In the genomic region with DNA sequence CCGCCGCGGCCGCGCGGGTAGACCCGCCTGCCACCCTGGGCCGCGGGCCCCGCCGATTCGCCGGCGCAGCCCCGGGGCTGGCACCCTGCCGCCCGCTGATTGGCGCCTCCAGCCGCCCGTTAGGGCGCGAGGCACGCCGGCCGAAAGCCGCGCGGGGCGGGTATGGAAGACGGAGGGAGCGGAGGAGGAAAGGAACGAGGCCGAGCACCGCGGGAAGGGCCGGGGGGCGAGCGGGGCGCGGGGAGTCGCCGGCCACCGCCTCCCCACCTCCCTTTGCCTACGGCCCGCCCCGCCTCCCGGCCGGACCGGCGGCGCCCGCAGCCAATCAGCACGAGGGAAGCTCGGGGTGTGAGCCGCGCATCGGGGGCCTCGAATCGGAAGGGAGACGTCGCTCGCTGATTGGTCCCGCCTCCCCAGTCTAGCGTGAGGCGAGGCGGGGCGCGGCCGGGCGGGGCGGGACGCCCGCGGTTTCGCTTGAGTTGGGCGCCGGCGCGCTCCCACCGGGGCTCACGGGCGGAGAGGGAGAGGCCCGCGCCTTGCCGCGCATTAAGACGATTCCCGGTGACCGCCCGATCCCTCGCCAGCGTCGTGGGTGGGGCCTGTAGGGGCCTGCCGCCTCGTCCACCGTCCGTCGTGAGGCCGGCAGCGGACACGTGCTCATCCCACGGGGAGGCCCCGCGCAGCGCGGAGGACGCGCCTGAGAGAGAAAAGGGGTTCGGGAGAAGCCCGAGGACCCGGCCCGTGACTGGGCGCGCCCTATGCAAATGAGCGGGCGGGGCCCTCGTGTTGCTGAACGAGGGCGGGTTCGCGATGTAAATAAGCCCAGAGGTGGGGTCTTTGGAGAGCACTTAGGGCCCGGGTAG, we compare ENCODE assay signal across 8 cellular contexts. TPM values are rescaled to one million over a fixed set of nuclear protein-coding genes. Genes with fewer than 3 reads are reported as not detected.
A peak's percentile ranks its signal among the peaks of the same experiment; 100 is the strongest.
DNase-seq lines count a peak whose midpoint lies in the region; TF ChIP-seq lines count a peak whose summit lies in the region.

No MANE protein-coding gene starts in this region.

- peak overlapping the region; percentile 96 for H2AFZ ChIP-seq in mesenchymal stem cell (ENCODE audit: low read depth, low read length)

- H2BK5ac ChIP-seq in mesenchymal stem cell (ENCODE audit: low read depth, low read length, poor library complexity, severe bottlenecking), result peak overlapping the region; percentile 98

- peak overlapping the region in 1 of 2 experiments; percentile 96 for H2BK12ac ChIP-seq in mesenchymal stem cell (ENCODE audit: low read length in 2 of 2)

- peaks cover 30% of the 10 kb centered on the region for H3K4me1 ChIP-seq in effector memory CD4-positive, alpha-beta T cell (ENCODE audit: control insufficient read depth, insufficient read depth, low read length, poor library complexity, severe bottlenecking)
- peaks cover 1% of the 10 kb centered on the region for H3K4me1 ChIP-seq in mesenchymal stem cell (ENCODE audit: control insufficient read depth, insufficient read depth, low read depth, low read length)

- H3K18ac ChIP-seq in mesenchymal stem cell (ENCODE audit: low read depth in 1 of 2, low read length in 2 of 2), result peak overlapping the region; percentile 98 to 100

- WGBS in mesenchymal stem cell, result under 1% methylated on average over 70 of the region's 122 CpGs

- H2AK5ac ChIP-seq in mesenchymal stem cell (ENCODE audit: low read length, severe bottlenecking), result no peak overlapping the region

- peak overlapping the region; percentile 100 for H4K8ac ChIP-seq in mesenchymal stem cell (ENCODE audit: low read length)

- peak overlapping the region in 1 of 2 experiments; percentile 97 for H3K14ac ChIP-seq in mesenchymal stem cell (ENCODE audit: low read length in 2 of 2)

- peak overlapping the region; percentile 69 for H3K4me3 ChIP-seq in effector memory CD4-positive, alpha-beta T cell (ENCODE audit: insufficient read depth, low read depth, low read length, poor library complexity, severe bottlenecking)
- H3K4me3 ChIP-seq in mesenchymal stem cell (ENCODE audit: insufficient read depth in 1 of 2, low read depth in 1 of 2, low read length in 2 of 2), result peak overlapping the region; percentile 78 to 98

- peak overlapping the region; percentile 97 for H3K9ac ChIP-seq in mesenchymal stem cell (ENCODE audit: low read length)

- peak overlapping the region; percentile 90 for H3K27ac ChIP-seq in effector memory CD4-positive, alpha-beta T cell (ENCODE audit: insufficient read depth, low read length, poor library complexity, severe bottlenecking)
- H3K27ac ChIP-seq in mesenchymal stem cell (ENCODE audit: low read length, poor library complexity, severe bottlenecking), result peak overlapping the region; percentile 69

- H4K91ac ChIP-seq in mesenchymal stem cell (ENCODE audit: low read length), result peak overlapping the region; percentile 99

- H3K36me3 ChIP-seq in effector memory CD4-positive, alpha-beta T cell (ENCODE audit: control insufficient read depth, insufficient read depth, low read length), result no peaks in the 10 kb centered on the region
- H3K36me3 ChIP-seq in mesenchymal stem cell (ENCODE audit: control insufficient read depth in 1 of 2, insufficient read depth in 2 of 2, low read depth in 1 of 2, low read length in 2 of 2), result no peaks in the 10 kb centered on the region

- TF ChIP-seq CTCF in GM20000 (IDR thresholded peaks at IDR 0.05; ENCODE audit: extremely low read depth, missing control alignments), result no peak

- H3K4ac ChIP-seq in mesenchymal stem cell (ENCODE audit: low read depth in 1 of 2, low read length in 2 of 2), result peak overlapping the region; percentile 94 to 99

- no peaks in the 10 kb centered on the region for H3K79me1 ChIP-seq in mesenchymal stem cell (replicated peaks; ENCODE audit: low read length, poor library complexity, severe bottlenecking)

- peak overlapping the region in 1 of 2 experiments; percentile 93 for H3K23ac ChIP-seq in mesenchymal stem cell (ENCODE audit: low read length in 2 of 2)

- DNase-seq in CMK (ENCODE audit: low read depth), result peak; percentile 80
- peak; percentile 97 for DNase-seq in GM20000 (ENCODE audit: low spot score)
- DNase-seq in HS-5 (ENCODE audit: low read depth), result peak; percentile 51
- DNase-seq in NK-92 (lab: John Stamatoyannopoulos, UW; ENCODE audit: unreplicated experiment), result peak; percentile 66
- DNase-seq in activated CD8-positive, alpha-beta memory T cell treated with anti-CD3 and anti-CD28 coated beads for 4 hours (ENCODE audit: low read depth in 2 of 2), result peak; percentile 87 to 93
- DNase-seq in effector memory CD4-positive, alpha-beta T cell, result peak; percentile 89 to 94 (median 91)
- DNase-seq in mesenchymal stem cell, result peak; percentile 97
- DNase-seq in stimulated activated CD8-positive, alpha-beta memory T cell treated with anti-CD3 and anti-CD28 coated beads, Interleukin-12 subunit alpha, Interleukin-12 subunit beta, amount 100 ng/mL, for 24 hours (ENCODE audit: extremely low read depth), result peak; percentile 87

- no peaks in the 10 kb centered on the region for H3K27me3 ChIP-seq in effector memory CD4-positive, alpha-beta T cell (replicated peaks; ENCODE audit: control insufficient read depth, insufficient read depth, low read length, poor library complexity, severe bottlenecking)
- no peaks in the 10 kb centered on the region for H3K27me3 ChIP-seq in mesenchymal stem cell (ENCODE audit: control insufficient read depth in 1 of 2, insufficient read depth in 1 of 2, low read length in 2 of 2)

- peak overlapping the region; percentile 97 for H2BK120ac ChIP-seq in mesenchymal stem cell (ENCODE audit: low read depth, low read length)

- peak overlapping the region; percentile 89 for H2BK15ac ChIP-seq in mesenchymal stem cell (ENCODE audit: low read depth, poor library complexity, severe bottlenecking)

- H3K9me3 ChIP-seq in effector memory CD4-positive, alpha-beta T cell (ENCODE audit: control insufficient read depth, low read length), result no peaks in the 10 kb centered on the region
- H3K9me3 ChIP-seq in mesenchymal stem cell (ENCODE audit: control insufficient read depth, low read length), result no peaks in the 10 kb centered on the region

- H3K4me2 ChIP-seq in mesenchymal stem cell (ENCODE audit: low read length, poor library complexity, severe bottlenecking), result peak overlapping the region; percentile 89

RNA-seq across cellular contexts. Expression of gene SMAD2, which starts 0.6 kb away (rescaled TPM):
- 62.4 TPM for polyA plus RNA-seq in mesenchymal stem cell (2013, experiment 1 of 2)
- polyA plus RNA-seq in mesenchymal stem cell (2013, experiment 2 of 2), result 63.0 TPM

Comparison
In these comparisons a context has a peak if more than half of its experiments do, and no peak if none do; other contexts are left out.
1. Peak in every context shown above with its lines: DNase-seq, H3K4me3 ChIP-seq and H3K27ac ChIP-seq.